24 cellular contexts compared by ENCODE assay signal in the genomic region with DNA sequence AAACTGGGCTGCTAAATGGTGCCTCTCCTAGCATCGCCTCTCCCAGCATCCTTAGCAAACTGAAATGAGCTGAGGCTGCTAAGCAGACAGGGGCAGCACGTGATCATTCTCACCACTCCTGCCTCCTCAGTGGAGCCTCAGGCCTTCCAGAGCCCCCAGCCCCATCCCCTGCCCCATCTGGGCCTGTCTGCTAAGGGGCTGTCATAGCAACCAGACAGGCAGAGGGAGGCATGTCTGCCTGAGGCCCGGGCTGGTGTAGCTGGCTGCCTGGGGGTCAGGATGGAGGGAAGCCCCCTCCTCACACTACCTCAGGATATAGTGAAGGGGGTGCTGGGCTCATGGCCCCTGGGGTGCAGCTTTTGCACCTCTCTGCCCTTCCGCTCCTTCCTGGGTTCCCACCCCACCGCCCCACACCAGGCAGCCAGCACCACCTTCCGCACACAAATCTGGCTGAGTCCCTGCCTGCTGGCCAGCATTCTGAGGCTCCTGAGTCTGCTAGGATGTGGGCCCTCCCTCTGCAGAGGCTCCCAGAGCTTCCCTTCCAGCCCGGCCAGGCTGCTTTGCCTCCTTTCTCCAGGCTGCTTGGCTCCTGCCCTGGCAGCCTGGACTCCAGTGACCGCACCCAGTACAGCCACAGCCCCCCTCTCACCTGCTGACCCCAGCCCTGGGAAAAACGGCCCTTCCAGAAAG.
"Had no signal": no experiment of that assay in that cellular context is flagged by ENCODE, and none has a peak within 500 bp of the region (broad histone marks: within the 10 kb centered on the region; RNA-seq: fewer than 3 reads in every experiment).

No MANE protein-coding gene starts in this region.

- H3K4me3 ChIP-seq: body of pancreas, colonic mucosa, gastrocnemius medialis, heart left ventricle, left ventricle myocardium inferior, skin epidermis, transverse colon had no signal

- H3K36me3 ChIP-seq: colonic mucosa, gastrocnemius medialis, heart left ventricle, left ventricle myocardium inferior, transverse colon had no signal

- H3K4me1 ChIP-seq: colonic mucosa, transverse colon had no signal

- ATAC-seq: activated CD8-positive, alpha-beta T cell treated with anti-CD3 and anti-CD28 coated beads for 36 hours; body of pancreas; esophagus mucosa; gastrocnemius medialis; heart left ventricle; natural killer cell; right cardiac atrium had no signal

- H3K27ac ChIP-seq: body of pancreas, colonic mucosa, gastrocnemius medialis, heart left ventricle, left ventricle myocardium inferior, skin epidermis, transverse colon had no signal

- DNase-seq: activated CD4-positive, alpha-beta T cell treated with anti-CD3 and anti-CD28 coated beads, Interleukin-2, amount 10 ng/mL, durations not matched to agents 24 days and 14 days; activated CD4-positive, CD25-positive, alpha-beta regulatory T cell; activated CD8-positive, alpha-beta T cell treated with anti-CD3 and anti-CD28 coated beads for 36 hours; activated naive CD4-positive, alpha-beta T cell treated with Interleukin-2 at 50 U/mL for 16 hours; activated naive CD8-positive, alpha-beta T cell treated with anti-CD3 and anti-CD28 coated beads, Interleukin-2, amount 10 ng/mL, durations not matched to agents 7 days and 5 days; activated T-cell treated with anti-CD3 and anti-CD28 coated beads, Interleukin-2, amount 50 U/mL, for 1 hour; amygdala; body of pancreas; central memory CD4-positive, alpha-beta T cell; colonic mucosa; effector CD4-positive, alpha-beta T cell; gastrocnemius medialis; heart left ventricle; immature natural killer cell; kidney glomerular epithelial cell; left ventricle myocardium inferior; mesenchymal stem cell; natural killer cell; T-helper 1 cell; T1000; transverse colon had no signal

- H3K27me3 ChIP-seq: body of pancreas, colonic mucosa had no signal

- H3K9me3 ChIP-seq: body of pancreas, colonic mucosa, gastrocnemius medialis, heart left ventricle, left ventricle myocardium inferior, transverse colon had no signal
